8 cellular contexts compared by ENCODE assay signal in the genomic region with DNA sequence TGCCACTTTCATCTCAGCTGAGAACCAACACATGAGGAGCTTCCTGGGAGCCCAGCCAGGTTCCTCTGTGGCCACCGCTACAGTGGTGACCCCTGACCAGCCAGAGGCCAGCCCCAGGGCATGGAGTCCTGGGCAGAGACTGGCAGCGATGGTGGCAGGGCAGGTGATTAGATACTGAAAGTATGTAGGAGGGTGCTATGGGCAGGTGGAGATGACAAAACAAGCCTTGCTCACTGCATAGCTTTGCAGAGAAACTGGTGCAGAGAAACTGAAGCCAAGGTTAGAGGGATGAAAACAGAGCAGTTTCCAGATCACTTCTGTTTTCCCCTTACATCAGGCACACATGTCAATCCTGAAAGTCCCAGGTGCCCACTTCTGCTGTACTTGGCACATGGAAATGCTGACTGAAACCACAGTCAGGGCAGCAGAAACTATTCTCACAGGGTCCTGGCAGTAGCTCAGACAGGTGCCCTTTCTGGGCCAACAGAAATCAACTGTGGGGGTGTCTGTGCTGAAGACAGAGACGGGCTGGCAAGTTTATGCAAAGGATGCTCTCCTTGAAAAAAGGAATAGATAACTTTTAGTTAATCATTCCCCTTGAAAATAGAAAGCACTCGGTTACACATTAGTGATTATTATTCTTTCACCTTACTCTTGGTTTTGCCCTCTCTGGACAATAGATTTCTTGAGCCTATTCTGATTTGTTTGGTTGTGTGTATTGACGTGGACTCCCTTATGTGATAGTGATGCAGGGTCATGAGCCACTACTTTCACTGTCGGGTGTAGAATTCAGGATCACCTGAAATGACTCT.
DNase-seq lines count a peak whose midpoint lies in the region; ATAC-seq, FAIRE-seq and TF ChIP-seq lines count a peak whose summit lies in the region.

No MANE protein-coding gene starts in this region.

- FAIRE-seq in GM12878 (lab: Jason Lieb, UNC) (peak; percentile 78), urothelium cell line (lab: Jason Lieb, UNC) (no peak)

- intact Hi-C loops in GM12878 (cut with micrococcal nuclease; ENCODE audit: unreplicated experiment), result no loop called here

- H3K27me3 ChIP-seq in GM12878 (replicated peaks in 1 of 2; ENCODE audit: control insufficient read depth in 2 of 2, insufficient read depth in 2 of 2, low read length in 1 of 2) (no peaks in the 10 kb centered on the region; a peak in 1 of 4 replicates), mesendoderm (ENCODE audit: insufficient read depth, low read length, poor library complexity) (no peaks in the 10 kb centered on the region)

- DNase-seq in DMS79 treated with DMSO at 0.1 percent for 48 hours (lab: John Stamatoyannopoulos, UW) (peak; percentile 11), GM12878 (ENCODE audit: low read depth, low spot score) (peak; percentile 95), mesendoderm (no peak), SHP77 treated with DMSO at 0.1 percent for 48 hours (lab: John Stamatoyannopoulos, UW) (no peak), urothelium cell line (ENCODE audit: low spot score) (no peak)
- DNase-seq in NK-92 treated with Interleukin-12 subunit alpha and Interleukin-12 subunit beta, amount 100 ng/mL, for 24 hours (lab: John Stamatoyannopoulos, UW), result no peak

- peak; percentile 60 to 80; a peak in 3 of 4 replicates for TF ChIP-seq EP300 in GM12878 (IDR thresholded peaks at IDR 0.05; ENCODE audit: borderline replicate concordance in 1 of 2, control insufficient read depth in 1 of 2, low read depth in 2 of 2, low read length in 2 of 2)

- H3K36me3 ChIP-seq in GM12878 (ENCODE audit: control insufficient read depth in 2 of 2, insufficient read depth in 2 of 2, low read length in 1 of 2) (no peaks in the 10 kb centered on the region), mesendoderm (ENCODE audit: control insufficient read depth, insufficient read depth, low read length) (no peaks in the 10 kb centered on the region)

- no peak overlapping the region for H2BK120ac ChIP-seq in mesendoderm (ENCODE audit: low read depth, low read length)

- no peak overlapping the region for H3K23ac ChIP-seq in mesendoderm (ENCODE audit: low read length)

- H2AFZ ChIP-seq in GM12878 (ENCODE audit: control insufficient read depth, low read depth, low read length), result no peak overlapping the region; the same call in 1 of the 2 replicates

- H3K4me1 ChIP-seq in GM12878 (ENCODE audit: control insufficient read depth, insufficient read depth, low read length) (peaks cover 25% of the 10 kb centered on the region), mesendoderm (ENCODE audit: control insufficient read depth, low read depth, low read length) (no peaks in the 10 kb centered on the region)

- no peaks in the 10 kb centered on the region for H4K20me1 ChIP-seq in GM12878 (ENCODE audit: control insufficient read depth, insufficient read depth)

- CTCF ChIA-PET in GM12878 (lab: Yijun Ruan, JAX), result interaction anchor here (1.0 to 2.4 kb wide), 3 partner anchors 37 to 59 kb away, joined by 3 to 7 read pairs (median 3); no protein-coding TSS in a partner anchor

- H3K79me2 ChIP-seq in GM12878 (ENCODE audit: control insufficient read depth, insufficient read depth, low read length) (no peaks in the 10 kb centered on the region), mesendoderm (ENCODE audit: control insufficient read depth, insufficient read depth, low read length) (no peaks in the 10 kb centered on the region)

- H3K9ac ChIP-seq in GM12878 (ENCODE audit: control insufficient read depth, insufficient read depth, low read length) (no peak overlapping the region), mesendoderm (ENCODE audit: low read length) (no peak overlapping the region)

- no TSS peak for BruUV-seq in GM12878 (replicated peaks; lab: Mats Ljungman, UMichigan)

- H3K56ac ChIP-seq in mesendoderm (ENCODE audit: low read length), result no peak overlapping the region

- no peak overlapping the region for H3K4ac ChIP-seq in mesendoderm (ENCODE audit: low read depth, low read length)

- RAD21 ChIA-PET in GM12878 (lab: Charles Lee; ENCODE audit: unreplicated experiment), result interaction anchor here (0.8 to 2.2 kb wide), 12 partner anchors 9 to 160 kb away, joined by 3 to 8 read pairs (median 4); partner anchors contain the start of gene IL6ST

- in situ Hi-C loops in GM12878 (cut with MboI), result no loop called here

- WGBS in GM12878 (ENCODE audit: insufficient coverage, insufficient replicate concordance, low lambda C conversion rate, missing lambda C conversion rate), result 10% methylated on average over 6 of the region's 6 CpGs
- WGBS in mesendoderm (ENCODE audit: extremely low coverage, insufficient coverage, low lambda C conversion rate), result no CpG with 5 or more reads among the region's 6 CpGs

- H4K5ac ChIP-seq in mesendoderm (ENCODE audit: low read length), result no peak overlapping the region

- TF ChIP-seq CTCF in GM12878 (IDR thresholded peaks at IDR 0.05 in 2 of 3, conservative IDR thresholded peaks at IDR 0.05 in 1 of 3; ENCODE audit: control insufficient read depth in 2 of 3, extremely low read depth in 1 of 3, insufficient read depth in 1 of 3, low read depth in 3 of 3, low read length in 3 of 3), result no peak

- H3K4me2 ChIP-seq in GM12878 (ENCODE audit: control insufficient read depth, insufficient read depth) (peak overlapping the region; percentile 67), mesendoderm (ENCODE audit: low read length) (no peak overlapping the region)

- no peak overlapping the region for H2AK5ac ChIP-seq in mesendoderm (ENCODE audit: low read length)

- H2BK5ac ChIP-seq in mesendoderm (ENCODE audit: low read length), result no peak overlapping the region

- POLR2A ChIA-PET in GM12878 (lab: Charles Lee), result interaction anchor here (0.6 to 1.9 kb wide), 6 partner anchors 16 to 148 kb away, joined by 3 to 5 read pairs (median 3); partner anchors contain the start of gene IL6ST

- no peaks in the 10 kb centered on the region for H3K9me3 ChIP-seq in GM12878 (replicated peaks; ENCODE audit: control insufficient read depth, insufficient read depth, low read length)

- TF ChIP-seq RAD21 in GM12878 (IDR thresholded peaks at IDR 0.05; ENCODE audit: insufficient read depth, low read depth, low read length), result no peak

- H3K79me1 ChIP-seq in mesendoderm (ENCODE audit: low read length), result no peaks in the 10 kb centered on the region

- H4K8ac ChIP-seq in mesendoderm (ENCODE audit: low read depth, low read length), result no peak overlapping the region

- H2BK15ac ChIP-seq in mesendoderm (replicated peaks; ENCODE audit: low read depth), result no peak overlapping the region

- no peak for TF ChIP-seq POLR2A in GM12878 (IDR thresholded peaks at IDR 0.05; ENCODE audit: low read depth, low read length)

- SMC1A ChIA-PET in GM12878 (lab: Charles Lee; ENCODE audit: uncharacterized antibody, unreplicated experiment), result interaction anchor here (0.8 to 16.8 kb wide), 13 partner anchors 11 to 206 kb away, joined by 3 to 206 read pairs (median 4); no protein-coding TSS in a partner anchor

- no peak overlapping the region for H3K18ac ChIP-seq in mesendoderm (ENCODE audit: low read length)

- no peak overlapping the region for H3K4me3 ChIP-seq in GM12878
- H3K4me3 ChIP-seq in mesendoderm (ENCODE audit: low read length), result no peak overlapping the region

- ATAC-seq in GM19372 (IDR thresholded peaks at IDR 0.05; ENCODE audit: low read depth, unreplicated experiment), result peak; percentile 81
- peak; percentile 66 for ATAC-seq in HG03103 (IDR thresholded peaks at IDR 0.05; ENCODE audit: low read depth, unreplicated experiment)
- ATAC-seq in GM12878, result peak; percentile 85

- peak overlapping the region; percentile 19; the same call in 1 of the 2 replicates for H3K27ac ChIP-seq in GM12878 (ENCODE audit: control insufficient read depth, insufficient read depth)
- no peak overlapping the region for H3K27ac ChIP-seq in mesendoderm (ENCODE audit: low read depth, low read length)

TF ChIP-seq in GM12878, 131 proteins besides CTCF, POLR2A, EP300 and RAD21 (continues in another document):
- peak; percentile 58; the same call in 1 of the 2 replicates for TF ChIP-seq SPI1 (IDR thresholded peaks at IDR 0.05; ENCODE audit: borderline replicate concordance, insufficient read depth, low read depth, low read length)
- peak; percentile 73 for TF ChIP-seq ATF7 (IDR thresholded peaks at IDR 0.05; ENCODE audit: low read depth)
- TF ChIP-seq TCF3 (IDR thresholded peaks at IDR 0.05; ENCODE audit: borderline replicate concordance, insufficient read depth, low read depth, low read length), result 0 out of 2 replicates have a peak, but pooled peaks have one; percentile 33
- TF ChIP-seq RELB (IDR thresholded peaks at IDR 0.05; ENCODE audit: low read depth), result peak; percentile 85
- peak; percentile 66; the same call in 1 of the 2 replicates for TF ChIP-seq PKNOX1 (IDR thresholded peaks at IDR 0.05)

Comparison
In these comparisons a context has a peak if more than half of its experiments do, and no peak if none do; other contexts are left out.
1. DNase-seq: peak in DMS79 treated with DMSO at 0.1 percent for 48 hours (single experiment) and GM12878 (single experiment); none in mesendoderm (single experiment), SHP77 treated with DMSO at 0.1 percent for 48 hours (single experiment), urothelium cell line (single experiment) and NK-92 treated with Interleukin-12 subunit alpha and Interleukin-12 subunit beta, amount 100 ng/mL, for 24 hours (single experiment).
2. Peak in every context shown above with its lines, with median percentiles within 50 percentile points of each other: ATAC-seq.